Comparison of ENCODE assay signal across 8 cellular contexts in genomic region chr1:160083968-160084770, GRCh38. TPM values are rescaled to one million over a fixed set of nuclear protein-coding genes. Genes with fewer than 3 reads are reported as not detected.
DNase-seq lines count a peak whose midpoint lies in the region; ATAC-seq, FAIRE-seq and TF ChIP-seq lines count a peak whose summit lies in the region.

No MANE protein-coding gene starts in this region.

- peaks cover 9% of the 10 kb centered on the region; the same call in 1 of the 2 replicates for H3F3A ChIP-seq in MM.1S (ENCODE audit: insufficient read depth, low read length)

- H2AFZ ChIP-seq in MM.1S (ENCODE audit: low read length), result peak overlapping the region; percentile 82
- no peak overlapping the region for H2AFZ ChIP-seq in HepG2 (ENCODE audit: low read length)

- POLR2A ChIA-PET in activated CD4-positive, alpha-beta T cell treated with anti-CD3 and anti-CD28 coated beads for 36 hours (lab: Charles Lee), result no interaction called here
- POLR2A ChIA-PET in HepG2 (lab: Yijun Ruan, JAX), result no interaction called here

- no TSS peak for BruUV-seq in HepG2 (replicated peaks; lab: Mats Ljungman, UMichigan)

- H3K4me2 ChIP-seq in MM.1S (ENCODE audit: low read depth, low read length) (peak overlapping the region; percentile 88), HepG2 (ENCODE audit: low read depth, low read length) (no peak overlapping the region)

- TF ChIP-seq POLR2A in HepG2 (IDR thresholded peaks at IDR 0.05; ENCODE audit: insufficient read depth in 1 of 2, low read depth in 2 of 2, low read length in 2 of 2), result no peak

- ATAC-seq in GM18868 (IDR thresholded peaks at IDR 0.05; ENCODE audit: unreplicated experiment) (peak; percentile 69), HepG2 (peak; percentile 20; the same call in 2 of the 3 replicates)
- ATAC-seq in activated CD4-positive, alpha-beta T cell treated with anti-CD3 and anti-CD28 coated beads for 36 hours, result peak; percentile 73

- CTCF ChIA-PET in activated CD4-positive, alpha-beta T cell treated with anti-CD3 and anti-CD28 coated beads for 36 hours (lab: Charles Lee), result interaction anchor here (0.7 to 26.0 kb wide), 13 partner anchors 12 to 272 kb away, joined by 3 to 636 read pairs (median 5); partner anchors contain the start of genes IGSF8, KCNJ10, PEA15 and PIGM
- CTCF ChIA-PET in HepG2 (lab: Yijun Ruan, JAX; ENCODE audit: low intra/inter-chr PET ratio, low total read pairs), result interaction anchor here (1.9 kb wide), 1 partner anchor 37 kb away, joined by 11 read pairs; no protein-coding TSS in a partner anchor

- H3K27me3 Mint-ChIP-seq in activated CD4-positive, alpha-beta T cell treated with anti-CD3 and anti-CD28 coated beads for 36 hours, result peaks cover 29% of the 10 kb centered on the region

- H3K4me1 Mint-ChIP-seq in activated CD4-positive, alpha-beta T cell treated with anti-CD3 and anti-CD28 coated beads for 36 hours, result peaks cover 23% of the 10 kb centered on the region

- H3K36me3 ChIP-seq in MM.1S (replicated peaks; ENCODE audit: insufficient read depth, low read length), result no peaks in the 10 kb centered on the region
- no peaks in the 10 kb centered on the region for H3K36me3 ChIP-seq in HepG2 (replicated peaks in 1 of 2; ENCODE audit: control insufficient read depth in 1 of 2, insufficient read depth in 2 of 2, low read length in 2 of 2)

- peak overlapping the region; percentile 52 for H3K4me3 Mint-ChIP-seq in activated CD4-positive, alpha-beta T cell treated with anti-CD3 and anti-CD28 coated beads for 36 hours

- no peaks in the 10 kb centered on the region for H3K9me3 Mint-ChIP-seq in activated CD4-positive, alpha-beta T cell treated with anti-CD3 and anti-CD28 coated beads for 36 hours (ENCODE audit: low read depth)

- H4K20me1 ChIP-seq in MM.1S (ENCODE audit: insufficient read depth, low read length), result no peaks in the 10 kb centered on the region
- H4K20me1 ChIP-seq in HepG2 (ENCODE audit: insufficient read depth, low read length), result no peaks in the 10 kb centered on the region

- WGBS in HepG2 (ENCODE audit: low lambda C conversion rate), result 95% methylated on average over 87 of the region's 96 CpGs

- H3K79me2 ChIP-seq in MM.1S (ENCODE audit: low read length) (no peaks in the 10 kb centered on the region), HepG2 (ENCODE audit: insufficient read depth, low read length) (no peaks in the 10 kb centered on the region)

- H3K36me3 Mint-ChIP-seq in activated CD4-positive, alpha-beta T cell treated with anti-CD3 and anti-CD28 coated beads for 36 hours (ENCODE audit: low read depth), result peaks cover 9% of the 10 kb centered on the region

- peak; percentile 92 for DNase-seq in MM.1S
- peak; percentile 87 for DNase-seq in activated CD4-positive, alpha-beta T cell treated with anti-CD3 and anti-CD28 coated beads for 36 hours
- peak; percentile 45 for DNase-seq in choroid plexus epithelial cell (ENCODE audit: low read depth)
- no peak for DNase-seq in HepG2 (ENCODE audit: low spot score)
- DNase-seq in stimulated activated CD4-positive, alpha-beta T cell treated with anti-CD3 and anti-CD28 coated beads, TNF-alpha, amount 100 ng/mL, for 48 hours (ENCODE audit: low read depth in 3 of 3), result peak; percentile 43 to 72 (median 58)
- DNase-seq in middle frontal gyrus (ENCODE audit: extremely low spot score, low spot score), result no peak
- no peak for DNase-seq in MV-4-11 (lab: John Stamatoyannopoulos, UW)

- H3K27me3 ChIP-seq in MM.1S (replicated peaks; ENCODE audit: insufficient read depth, low read length), result peaks cover 34% of the 10 kb centered on the region
- no peaks in the 10 kb centered on the region for H3K27me3 ChIP-seq in HepG2 (ENCODE audit: control insufficient read depth in 1 of 2, insufficient read depth in 2 of 2, low read length in 2 of 2)

- in situ Hi-C loops in HepG2 (cut with HindIII; ENCODE audit: extremely low pct_ligation_motif_present, low pct_unique_long_range_greater_than_20kb), result loop anchor here (5.0 kb wide), 2 partner anchors 37 to 147 kb away; no protein-coding TSS in a partner anchor

- H3K9ac ChIP-seq in MM.1S (ENCODE audit: low read length), result peak overlapping the region; percentile 1; the same call in 1 of the 2 replicates
- H3K9ac ChIP-seq in HepG2 (ENCODE audit: insufficient read depth, low read depth, low read length), result no peak overlapping the region

- TF ChIP-seq CTCF in MM.1S (IDR thresholded peaks at IDR 0.05; ENCODE audit: low read length) (peak; percentile 98; the same call in 1 of the 2 replicates), choroid plexus epithelial cell (conservative IDR thresholded peaks at IDR 0.05; ENCODE audit: low read depth, low read length) (peak; percentile 77), HepG2 (CRISPR knock-in tag; IDR thresholded peaks at IDR 0.05) (peak; percentile 70)

- H3K4me3 ChIP-seq in MM.1S (ENCODE audit: low read length) (peak overlapping the region; percentile 33), choroid plexus epithelial cell (ENCODE audit: low read depth, low read length) (peak overlapping the region; percentile 50), HepG2 (replicated peaks in 1 of 3; ENCODE audit: insufficient read depth in 1 of 3, low read depth in 2 of 3, low read length in 3 of 3) (no peak overlapping the region)

- peak; percentile 30; the same call in 1 of the 2 replicates for TF ChIP-seq RAD21 in HepG2 (CRISPR knock-in tag; IDR thresholded peaks at IDR 0.05)

- FAIRE-seq in HepG2 (lab: Jason Lieb, UNC), result no peak

- H3K27ac Mint-ChIP-seq in activated CD4-positive, alpha-beta T cell treated with anti-CD3 and anti-CD28 coated beads for 36 hours, result peak overlapping the region; percentile 15

- H3K4me1 ChIP-seq in MM.1S (ENCODE audit: low read length) (peaks cover 25% of the 10 kb centered on the region), HepG2 (ENCODE audit: insufficient read depth, low read length) (peaks cover 21% of the 10 kb centered on the region)

- H3K9me3 ChIP-seq in MM.1S (replicated peaks; ENCODE audit: insufficient read depth, low read length) (no peaks in the 10 kb centered on the region), HepG2 (ENCODE audit: low read length) (no peaks in the 10 kb centered on the region)

- intact Hi-C loops in activated CD4-positive, alpha-beta T cell treated with anti-CD3 and anti-CD28 coated beads for 36 hours (cut with DNase I, micrococcal nuclease), result loop anchor here (1.0 to 5.0 kb wide), 6 partner anchors 15 to 147 kb away; partner anchors contain the start of genes PIGM (in 2 of the 2) and IGSF8 (in 1 of the 2)
- intact Hi-C loops in HepG2 (cut with micrococcal nuclease; ENCODE audit: unreplicated experiment), result no loop called here

- no peak for TF ChIP-seq EP300 in HepG2 (IDR thresholded peaks at IDR 0.05; ENCODE audit: low read depth in 2 of 2, low read length in 2 of 2)
- no peak for TF ChIP-seq EP300 in HepG2 (CRISPR knock-in tag; IDR thresholded peaks at IDR 0.05; ENCODE audit: borderline replicate concordance)

- H3K9me2 ChIP-seq in MM.1S (replicated peaks; ENCODE audit: insufficient read depth, low read length), result no peaks in the 10 kb centered on the region

- H3K27ac ChIP-seq in MM.1S (ENCODE audit: low read length) (no peak overlapping the region), HepG2 (ENCODE audit: extremely low read length, insufficient read depth, low read length) (no peak overlapping the region)

RNA-seq across cellular contexts. Expression of gene KCNJ9, which starts 2.8 kb away (rescaled TPM):
- total RNA-seq in activated CD4-positive, alpha-beta T cell treated with anti-CD3 and anti-CD28 coated beads for 36 hours, result under 1 TPM; 0.04 to 0.05 TPM
- not detected in 2 replicates for total RNA-seq in HepG2 (2016; rRNA removed; fragmentation: Illumina TruSeq; extraction: Trizol)
- total RNA-seq in HepG2 (2016; cell fraction: cytosol; rRNA removed; fragmentation: Illumina TruSeq; extraction: Trizol; ENCODE audit: low read depth), result not detected in 2 replicates
- not detected in 2 replicates for total RNA-seq in HepG2 (2016; cell fraction: insoluble cytoplasmic fraction; rRNA removed; fragmentation: Illumina TruSeq; extraction: Trizol)
- not detected in 2 replicates for total RNA-seq in HepG2 (2016; cell fraction: membrane; rRNA removed; fragmentation: Illumina TruSeq; extraction: Trizol)
- total RNA-seq in HepG2 (2016; cell fraction: nucleus; rRNA removed; fragmentation: Illumina TruSeq; extraction: Trizol), result not detected in 2 replicates
- polyA plus RNA-seq in HepG2 (2011; rRNA removed), result not detected in 2 replicates
- 0.01 TPM in 1 of 2 replicates, not detected in the other for polyA plus RNA-seq in HepG2 (2011; cell fraction: cytosol; rRNA removed)
- 0.03 and 0.06 TPM in 2 replicates for polyA plus RNA-seq in HepG2 (2011; cell fraction: nucleus; rRNA removed)
- not detected in 2 replicates for polyA plus RNA-seq in HepG2 (2012)
- polyA plus RNA-seq in HepG2 (2016; cell fraction: cytosol; fragmentation: Illumina TruSeq; extraction: Trizol; ENCODE audit: low read depth), result not detected in 2 replicates
- polyA plus RNA-seq in HepG2 (2016; cell fraction: insoluble cytoplasmic fraction; fragmentation: Illumina TruSeq; extraction: Trizol; ENCODE audit: low read depth), result not detected in 2 replicates
- polyA plus RNA-seq in HepG2 (2016; cell fraction: membrane; fragmentation: Illumina TruSeq; extraction: Trizol; ENCODE audit: low read depth), result not detected in 2 replicates
- polyA plus RNA-seq in HepG2 (2016; cell fraction: nucleus; fragmentation: Illumina TruSeq; extraction: Trizol; ENCODE audit: insufficient read depth, low read depth), result not detected in 2 replicates
- polyA minus RNA-seq in HepG2 (2011; rRNA and poly(A)+ RNA removed; ENCODE audit: low replicate concordance), result not detected in 2 replicates
- polyA minus RNA-seq in HepG2 (2011; cell fraction: cytosol; rRNA and poly(A)+ RNA removed), result not detected in 2 replicates
- polyA minus RNA-seq in HepG2 (2011; cell fraction: nucleus; rRNA and poly(A)+ RNA removed), result not detected in 2 replicates

RNA-seq across cellular contexts. Expression of gene KCNJ10, which starts 14.2 kb away (rescaled TPM):
- under 1 TPM; 0.11 TPM for total RNA-seq in activated CD4-positive, alpha-beta T cell treated with anti-CD3 and anti-CD28 coated beads for 36 hours
- 4.1 and 4.4 TPM in 2 replicates for total RNA-seq in HepG2 (2016; rRNA removed; fragmentation: Illumina TruSeq; extraction: Trizol)
- 1.3 and 1.6 TPM in 2 replicates for total RNA-seq in HepG2 (2016; cell fraction: cytosol; rRNA removed; fragmentation: Illumina TruSeq; extraction: Trizol; ENCODE audit: low read depth)
- 3.2 and 4.0 TPM in 2 replicates for total RNA-seq in HepG2 (2016; cell fraction: insoluble cytoplasmic fraction; rRNA removed; fragmentation: Illumina TruSeq; extraction: Trizol)
- 3.8 and 4.4 TPM in 2 replicates for total RNA-seq in HepG2 (2016; cell fraction: membrane; rRNA removed; fragmentation: Illumina TruSeq; extraction: Trizol)
- total RNA-seq in HepG2 (2016; cell fraction: nucleus; rRNA removed; fragmentation: Illumina TruSeq; extraction: Trizol), result 8.4 and 9.2 TPM in 2 replicates
- 9.9 and 10.3 TPM in 2 replicates for polyA plus RNA-seq in HepG2 (2011; rRNA removed)
- polyA plus RNA-seq in HepG2 (2011; cell fraction: cytosol; rRNA removed), result 5.4 and 7.7 TPM in 2 replicates
- 16.5 and 20.7 TPM in 2 replicates for polyA plus RNA-seq in HepG2 (2011; cell fraction: nucleus; rRNA removed)
- 3.2 and 4.8 TPM in 2 replicates for polyA plus RNA-seq in HepG2 (2012)
- polyA plus RNA-seq in HepG2 (2016; cell fraction: cytosol; fragmentation: Illumina TruSeq; extraction: Trizol; ENCODE audit: low read depth), result 1.4 and 1.8 TPM in 2 replicates
- 6.3 and 7.5 TPM in 2 replicates for polyA plus RNA-seq in HepG2 (2016; cell fraction: insoluble cytoplasmic fraction; fragmentation: Illumina TruSeq; extraction: Trizol; ENCODE audit: low read depth)
- polyA plus RNA-seq in HepG2 (2016; cell fraction: membrane; fragmentation: Illumina TruSeq; extraction: Trizol; ENCODE audit: low read depth), result 3.7 and 3.9 TPM in 2 replicates
- polyA plus RNA-seq in HepG2 (2016; cell fraction: nucleus; fragmentation: Illumina TruSeq; extraction: Trizol; ENCODE audit: insufficient read depth, low read depth), result 20.4 and 22.0 TPM in 2 replicates
- polyA minus RNA-seq in HepG2 (2011; rRNA and poly(A)+ RNA removed; ENCODE audit: low replicate concordance), result 34.8 TPM in 1 of 2 replicates, not detected in the other
- polyA minus RNA-seq in HepG2 (2011; cell fraction: cytosol; rRNA and poly(A)+ RNA removed), result 4.8 and 5.5 TPM in 2 replicates
- 6.7 and 8.1 TPM in 2 replicates for polyA minus RNA-seq in HepG2 (2011; cell fraction: nucleus; rRNA and poly(A)+ RNA removed)

RNA-seq across cellular contexts. Expression of gene IGSF8, which starts 14.2 kb away (rescaled TPM):
- 10 to 100 TPM; 29.2 to 33.8 TPM for total RNA-seq in activated CD4-positive, alpha-beta T cell treated with anti-CD3 and anti-CD28 coated beads for 36 hours
- total RNA-seq in HepG2 (2016; rRNA removed; fragmentation: Illumina TruSeq; extraction: Trizol), result 8.0 and 24.0 TPM in 2 replicates
- total RNA-seq in HepG2 (2016; cell fraction: cytosol; rRNA removed; fragmentation: Illumina TruSeq; extraction: Trizol; ENCODE audit: low read depth), result 1.8 and 1.9 TPM in 2 replicates
- 7.7 and 25.9 TPM in 2 replicates for total RNA-seq in HepG2 (2016; cell fraction: insoluble cytoplasmic fraction; rRNA removed; fragmentation: Illumina TruSeq; extraction: Trizol)
- total RNA-seq in HepG2 (2016; cell fraction: membrane; rRNA removed; fragmentation: Illumina TruSeq; extraction: Trizol), result 3.4 and 4.0 TPM in 2 replicates
- total RNA-seq in HepG2 (2016; cell fraction: nucleus; rRNA removed; fragmentation: Illumina TruSeq; extraction: Trizol), result 24.1 and 29.5 TPM in 2 replicates
- 41.0 and 52.1 TPM in 2 replicates for polyA plus RNA-seq in HepG2 (2011; rRNA removed)
- 36.7 and 58.5 TPM in 2 replicates for polyA plus RNA-seq in HepG2 (2011; cell fraction: cytosol; rRNA removed)
- 81.8 and 93.4 TPM in 2 replicates for polyA plus RNA-seq in HepG2 (2011; cell fraction: nucleus; rRNA removed)
- polyA plus RNA-seq in HepG2 (2012), result 24.4 and 32.1 TPM in 2 replicates
- 1.6 and 1.8 TPM in 2 replicates for polyA plus RNA-seq in HepG2 (2016; cell fraction: cytosol; fragmentation: Illumina TruSeq; extraction: Trizol; ENCODE audit: low read depth)
- polyA plus RNA-seq in HepG2 (2016; cell fraction: insoluble cytoplasmic fraction; fragmentation: Illumina TruSeq; extraction: Trizol; ENCODE audit: low read depth), result 7.6 and 8.9 TPM in 2 replicates
- 2.6 and 3.2 TPM in 2 replicates for polyA plus RNA-seq in HepG2 (2016; cell fraction: membrane; fragmentation: Illumina TruSeq; extraction: Trizol; ENCODE audit: low read depth)
- 46.1 TPM in 2 replicates for polyA plus RNA-seq in HepG2 (2016; cell fraction: nucleus; fragmentation: Illumina TruSeq; extraction: Trizol; ENCODE audit: insufficient read depth, low read depth)
- 27.5 and 60.2 TPM in 2 replicates for polyA minus RNA-seq in HepG2 (2011; rRNA and poly(A)+ RNA removed; ENCODE audit: low replicate concordance)
- 25.5 and 26.7 TPM in 2 replicates for polyA minus RNA-seq in HepG2 (2011; cell fraction: cytosol; rRNA and poly(A)+ RNA removed)
- 11.6 and 14.0 TPM in 2 replicates for polyA minus RNA-seq in HepG2 (2011; cell fraction: nucleus; rRNA and poly(A)+ RNA removed)

RNA-seq across cellular contexts. Expression of gene ATP1A2, which starts 31.4 kb away (rescaled TPM):
- not detected for total RNA-seq in activated CD4-positive, alpha-beta T cell treated with anti-CD3 and anti-CD28 coated beads for 36 hours
- not detected in 2 replicates for total RNA-seq in HepG2 (2016; rRNA removed; fragmentation: Illumina TruSeq; extraction: Trizol)
- total RNA-seq in HepG2 (2016; cell fraction: cytosol; rRNA removed; fragmentation: Illumina TruSeq; extraction: Trizol; ENCODE audit: low read depth), result not detected in 2 replicates
- total RNA-seq in HepG2 (2016; cell fraction: insoluble cytoplasmic fraction; rRNA removed; fragmentation: Illumina TruSeq; extraction: Trizol), result 0.02 TPM in 1 of 2 replicates, not detected in the other
- 0.03 TPM in 1 of 2 replicates, not detected in the other for total RNA-seq in HepG2 (2016; cell fraction: membrane; rRNA removed; fragmentation: Illumina TruSeq; extraction: Trizol)
- not detected in 2 replicates for total RNA-seq in HepG2 (2016; cell fraction: nucleus; rRNA removed; fragmentation: Illumina TruSeq; extraction: Trizol)
- 0.16 TPM in 2 replicates for polyA plus RNA-seq in HepG2 (2011; rRNA removed)
- 0.04 and 0.16 TPM in 2 replicates for polyA plus RNA-seq in HepG2 (2011; cell fraction: cytosol; rRNA removed)
- 0.50 and 1.3 TPM in 2 replicates for polyA plus RNA-seq in HepG2 (2011; cell fraction: nucleus; rRNA removed)
- polyA plus RNA-seq in HepG2 (2012), result 0.16 and 0.95 TPM in 2 replicates
- polyA plus RNA-seq in HepG2 (2016; cell fraction: cytosol; fragmentation: Illumina TruSeq; extraction: Trizol; ENCODE audit: low read depth), result not detected in 2 replicates
- not detected in 2 replicates for polyA plus RNA-seq in HepG2 (2016; cell fraction: insoluble cytoplasmic fraction; fragmentation: Illumina TruSeq; extraction: Trizol; ENCODE audit: low read depth)
- polyA plus RNA-seq in HepG2 (2016; cell fraction: membrane; fragmentation: Illumina TruSeq; extraction: Trizol; ENCODE audit: low read depth), result not detected in 2 replicates
- polyA plus RNA-seq in HepG2 (2016; cell fraction: nucleus; fragmentation: Illumina TruSeq; extraction: Trizol; ENCODE audit: insufficient read depth, low read depth), result not detected in 2 replicates
- 0.07 and 0.44 TPM in 2 replicates for polyA minus RNA-seq in HepG2 (2011; rRNA and poly(A)+ RNA removed; ENCODE audit: low replicate concordance)
- polyA minus RNA-seq in HepG2 (2011; cell fraction: cytosol; rRNA and poly(A)+ RNA removed), result 0.18 and 0.79 TPM in 2 replicates
- polyA minus RNA-seq in HepG2 (2011; cell fraction: nucleus; rRNA and poly(A)+ RNA removed), result 0.26 and 0.37 TPM in 2 replicates

RNA-seq across cellular contexts. Expression of gene PIGM, which starts 52.4 kb away (rescaled TPM):
- total RNA-seq in activated CD4-positive, alpha-beta T cell treated with anti-CD3 and anti-CD28 coated beads for 36 hours, result 1 to 10 TPM; 4.3 to 4.7 TPM
- total RNA-seq in HepG2 (2016; rRNA removed; fragmentation: Illumina TruSeq; extraction: Trizol), result 2.9 and 4.6 TPM in 2 replicates
- 0.53 and 0.61 TPM in 2 replicates for total RNA-seq in HepG2 (2016; cell fraction: cytosol; rRNA removed; fragmentation: Illumina TruSeq; extraction: Trizol; ENCODE audit: low read depth)
- total RNA-seq in HepG2 (2016; cell fraction: insoluble cytoplasmic fraction; rRNA removed; fragmentation: Illumina TruSeq; extraction: Trizol), result 2.7 and 4.5 TPM in 2 replicates
- 1.7 and 2.0 TPM in 2 replicates for total RNA-seq in HepG2 (2016; cell fraction: membrane; rRNA removed; fragmentation: Illumina TruSeq; extraction: Trizol)
- total RNA-seq in HepG2 (2016; cell fraction: nucleus; rRNA removed; fragmentation: Illumina TruSeq; extraction: Trizol), result 4.9 and 5.7 TPM in 2 replicates
- polyA plus RNA-seq in HepG2 (2011; rRNA removed), result 3.4 TPM in 2 replicates
- 2.0 and 2.9 TPM in 2 replicates for polyA plus RNA-seq in HepG2 (2011; cell fraction: cytosol; rRNA removed)
- polyA plus RNA-seq in HepG2 (2011; cell fraction: nucleus; rRNA removed), result 2.3 and 3.2 TPM in 2 replicates
- 3.1 and 4.0 TPM in 2 replicates for polyA plus RNA-seq in HepG2 (2012)
- polyA plus RNA-seq in HepG2 (2016; cell fraction: cytosol; fragmentation: Illumina TruSeq; extraction: Trizol; ENCODE audit: low read depth), result 0.49 and 0.60 TPM in 2 replicates
- 3.1 and 3.3 TPM in 2 replicates for polyA plus RNA-seq in HepG2 (2016; cell fraction: insoluble cytoplasmic fraction; fragmentation: Illumina TruSeq; extraction: Trizol; ENCODE audit: low read depth)
- polyA plus RNA-seq in HepG2 (2016; cell fraction: membrane; fragmentation: Illumina TruSeq; extraction: Trizol; ENCODE audit: low read depth), result 1.3 and 1.6 TPM in 2 replicates
- 7.6 and 8.5 TPM in 2 replicates for polyA plus RNA-seq in HepG2 (2016; cell fraction: nucleus; fragmentation: Illumina TruSeq; extraction: Trizol; ENCODE audit: insufficient read depth, low read depth)
- 0.89 and 4.2 TPM in 2 replicates for polyA minus RNA-seq in HepG2 (2011; rRNA and poly(A)+ RNA removed; ENCODE audit: low replicate concordance)
- 2.1 and 2.4 TPM in 2 replicates for polyA minus RNA-seq in HepG2 (2011; cell fraction: cytosol; rRNA and poly(A)+ RNA removed)
- 4.0 and 5.3 TPM in 2 replicates for polyA minus RNA-seq in HepG2 (2011; cell fraction: nucleus; rRNA and poly(A)+ RNA removed)

Comparison
In these comparisons a context has a peak if more than half of its experiments do, and no peak if none do; other contexts are left out.
1. ATAC-seq: peak in every context shown above with its lines; median percentile 73 in activated CD4-positive, alpha-beta T cell treated with anti-CD3 and anti-CD28 coated beads for 36 hours; 69 in GM18868; 20 in HepG2.
2. DNase-seq: peak in MM.1S (single experiment), activated CD4-positive, alpha-beta T cell treated with anti-CD3 and anti-CD28 coated beads for 36 hours (single experiment), choroid plexus epithelial cell (single experiment) and stimulated activated CD4-positive, alpha-beta T cell treated with anti-CD3 and anti-CD28 coated beads, TNF-alpha, amount 100 ng/mL, for 48 hours (3 of 3); none in HepG2 (single experiment), middle frontal gyrus (single experiment) and MV-4-11 (single experiment).
3. H3K4me3 ChIP-seq: peak in MM.1S (single experiment) and choroid plexus epithelial cell (single experiment); none in HepG2 (0 of 3).
4. Peak in every context shown above with its lines, with median percentiles within 50 percentile points of each other: CTCF ChIP-seq.